In genomic region chr10:89345367-89345766, GRCh38 we compare ENCODE assay signal across 13 cellular contexts. TPM values are rescaled to one million over a fixed set of nuclear protein-coding genes. Genes with fewer than 3 reads are reported as not detected.
DNase-seq lines count a peak whose midpoint lies in the region; ATAC-seq, FAIRE-seq and TF ChIP-seq lines count a peak whose summit lies in the region.
"Not testable (repeated sequence)": the region's sequence is repeated elsewhere in the genome, so short reads cannot be mapped to it uniquely, and the experiment has no call there.
"Had no signal": no experiment of that assay in that cellular context is flagged by ENCODE, and none has a peak within 500 bp of the region (broad histone marks: within the 10 kb centered on the region; RNA-seq: fewer than 3 reads in every experiment).

No MANE protein-coding gene starts in this region.

- not testable (repeated sequence) for H4K20me1 ChIP-seq in GM23338 (replicated peaks; ENCODE audit: insufficient read depth); PC-9 (ENCODE audit: insufficient read depth)

- H3K27ac Mint-ChIP-seq in GM23338 (peak overlapping the region; percentile 96), endothelial cell (ENCODE audit: unreplicated experiment) (peak overlapping the region; percentile 95)

- TF ChIP-seq RAD21 in A549 (conservative IDR thresholded peaks at IDR 0.05 in 1 of 2, IDR thresholded peaks at IDR 0.05 in 1 of 2), result not testable (repeated sequence)

- H3K27me3 Mint-ChIP-seq in GM23338 (ENCODE audit: insufficient read depth, low read depth, poor library complexity); endothelial cell (ENCODE audit: unreplicated experiment): not testable (repeated sequence)

- TF ChIP-seq EP300 in A549 (IDR thresholded peaks at IDR 0.05), result not testable (repeated sequence)

- not testable (repeated sequence) for H3K4me2 ChIP-seq in A549, GM23338, PC-9

- H3K9me3 Mint-ChIP-seq in GM23338; endothelial cell (ENCODE audit: unreplicated experiment): not testable (repeated sequence)

- H3K4me1 ChIP-seq in A549 (peaks cover 34% of the 10 kb centered on the region), ACC112 (ENCODE audit: control insufficient read depth, insufficient read depth, low read length, unreplicated experiment) (peaks cover 36% of the 10 kb centered on the region), GM23338 (ENCODE audit: insufficient read depth) (peaks cover 45% of the 10 kb centered on the region), PC-9 (replicated peaks; ENCODE audit: insufficient read depth) (peaks cover 25% of the 10 kb centered on the region), lower lobe of right lung (peaks cover 46% of the 10 kb centered on the region), upper lobe of right lung (peaks cover 29% of the 10 kb centered on the region)

- not testable (repeated sequence) for H3K4me3 Mint-ChIP-seq in GM23338; endothelial cell (ENCODE audit: unreplicated experiment)

- not testable (repeated sequence) for H3K9me2 ChIP-seq in GM23338 (ENCODE audit: insufficient read depth); PC-9 (ENCODE audit: insufficient read depth)

- CTCF ChIA-PET in A549 (lab: Yijun Ruan, JAX); PC-9 (lab: Charles Lee): not testable (repeated sequence)

- not testable (repeated sequence) for H3F3A ChIP-seq in GM23338 (replicated peaks; ENCODE audit: low read depth)
- peaks cover 22% of the 10 kb centered on the region; the same call in 1 of the 2 replicates for H3F3A ChIP-seq in PC-9 (ENCODE audit: insufficient read depth, low read depth)

- not testable (repeated sequence) for H3K27me3 ChIP-seq in ACC112 (ENCODE audit: insufficient read depth, low read length); GM23338 (ENCODE audit: insufficient read depth); PC-9 (ENCODE audit: insufficient read depth, low read depth); lower lobe of right lung (ENCODE audit: low read depth); upper lobe of right lung

- peak overlapping the region in 1 of 2 experiments; percentile 83; a peak in 2 of 6 replicates for H3K27ac ChIP-seq in A549
- 0 out of 2 replicates have a peak overlapping the region, but pooled peaks have one; percentile 60 for H3K27ac ChIP-seq in ACC112 (ENCODE audit: low read depth, low read length)
- H3K27ac ChIP-seq in GM23338 (ENCODE audit: low read depth), result 0 out of 2 replicates have a peak overlapping the region, but pooled peaks have one; percentile 73
- peak overlapping the region; percentile 95 for H3K27ac ChIP-seq in PC-9
- peak overlapping the region; percentile 9 for H3K27ac ChIP-seq in lower lobe of right lung
- H3K27ac ChIP-seq in upper lobe of right lung, result peak overlapping the region; percentile 44

- H3K4me1 Mint-ChIP-seq in GM23338 (peaks cover 59% of the 10 kb centered on the region), endothelial cell (ENCODE audit: unreplicated experiment) (peaks cover 65% of the 10 kb centered on the region)

- H3K36me3 ChIP-seq in ACC112 (ENCODE audit: insufficient read depth, low read length), result peaks cover 13% of the 10 kb centered on the region
- not testable (repeated sequence) for H3K36me3 ChIP-seq in GM23338 (ENCODE audit: insufficient read depth); PC-9 (ENCODE audit: low read depth); lower lobe of right lung; upper lobe of right lung

- not testable (repeated sequence) for TF ChIP-seq CTCF in A549 (IDR thresholded peaks at IDR 0.05); GM23338 (conservative IDR thresholded peaks at IDR 0.05; ENCODE audit: low read depth in 2 of 2); PC-9 (conservative IDR thresholded peaks at IDR 0.05); endothelial cell (IDR thresholded peaks at IDR 0.05; ENCODE audit: unreplicated experiment); lower lobe of right lung (IDR thresholded peaks at IDR 0.05); upper lobe of right lung (IDR thresholded peaks at IDR 0.05)

- POLR2A ChIA-PET in A549 (lab: Yijun Ruan, JAX), result not testable (repeated sequence)
- POLR2A ChIA-PET in PC-9 (lab: Charles Lee; ENCODE audit: unreplicated experiment), result interaction anchor here (0.9 kb wide), 1 partner anchor 86 kb away, joined by 11 read pairs; no protein-coding TSS in a partner anchor

- FAIRE-seq in A549 (lab: Jason Lieb, UNC), result not testable (repeated sequence)

- WGBS in A549 (ENCODE audit: missing lambda C conversion rate), result 86% methylated on average over 2 of the region's 2 CpGs

- TF ChIP-seq POLR2A in A549 (IDR thresholded peaks at IDR 0.05; ENCODE audit: low read length), result not testable (repeated sequence)

- not testable (repeated sequence) for H3K36me3 Mint-ChIP-seq in GM23338 (ENCODE audit: low read depth); endothelial cell (ENCODE audit: low read depth, unreplicated experiment)

- H3K9me3 ChIP-seq in A549; PC-9 (ENCODE audit: insufficient read depth, low read depth); lower lobe of right lung; upper lobe of right lung: not testable (repeated sequence)

- not testable (repeated sequence) for H2AFZ ChIP-seq in ACC112 (ENCODE audit: low read length, unreplicated experiment); GM23338; PC-9

- not testable (repeated sequence) for H3K79me2 ChIP-seq in ACC112 (ENCODE audit: control insufficient read depth, insufficient read depth, low read length, unreplicated experiment); GM23338 (replicated peaks; ENCODE audit: insufficient read depth); PC-9 (ENCODE audit: low read depth)

- not testable (repeated sequence) for BruUV-seq in PC-9 (replicated peaks; lab: Mats Ljungman, UMichigan)

- intact Hi-C loops in PC-9 (cut with micrococcal nuclease; ENCODE audit: unreplicated experiment); lower lobe of right lung (cut with DNase I); upper lobe of right lung (cut with DNase I): not testable (repeated sequence)

- not testable (repeated sequence) for ATAC-seq in A549, GM23338, lower lobe of right lung, upper lobe of right lung

- not testable (repeated sequence) for H3K4me3 ChIP-seq in A549; ACC112 (ENCODE audit: low read depth, low read length); GM23338; PC-9; lower lobe of right lung; upper lobe of right lung

- DNase-seq in A549 (ENCODE audit: low read depth in 1 of 2, low spot score in 1 of 2); GM23338 (ENCODE audit: low spot score); PC-9; endothelial cell (ENCODE audit: low spot score); lower lobe of right lung; upper lobe of right lung: not testable (repeated sequence)
- DNase-seq in activated CD8-positive, alpha-beta memory T cell treated with anti-CD3 and anti-CD28 coated beads for 24 hours, result peak; percentile 19

RNA-seq across cellular contexts. Expression of gene IFIT3, which starts 17.6 kb away (rescaled TPM):
- polyA plus RNA-seq in A549 (2011; rRNA removed), result 1.5 and 1.6 TPM in 2 replicates
- polyA plus RNA-seq in A549 (2012; cell fraction: cytosol; rRNA removed), result 0.33 and 0.36 TPM in 2 replicates
- 0.16 and 0.18 TPM in 2 replicates for polyA plus RNA-seq in A549 (2012; cell fraction: nucleus; rRNA removed)
- 2.1 to 2.4 TPM (median 2.2 TPM) in 3 replicates for polyA plus RNA-seq in A549 (2017; fragmentation: RNase III; extraction: RNeasy Plus Mini Kit Qiagen cat#74134 plus additional on column Dnase treatment)
- polyA minus RNA-seq in A549 (2011; rRNA and poly(A)+ RNA removed), result 0.10 and 0.41 TPM in 2 replicates
- 0.43 and 0.52 TPM in 2 replicates for total RNA-seq in GM23338 (2014; rRNA removed; shearing (Covaris generic))
- polyA plus RNA-seq in GM23338 (2016; fragmentation: Nextera tagmentation; extraction: Ambion mirVana), result 0.42 TPM in 2 replicates
- total RNA-seq in PC-9 (2021), result 6.2 and 7.2 TPM in 2 replicates
- total RNA-seq in endothelial cell (ENCODE audit: unreplicated experiment), result 16.8 TPM
- 117 TPM for total RNA-seq in lower lobe of right lung
- total RNA-seq in upper lobe of right lung, result 78.0 TPM

RNA-seq across cellular contexts. Expression of gene IFIT1B, which starts 32.5 kb away (rescaled TPM):
- polyA plus RNA-seq in A549 (2011; rRNA removed) (not detected in 2 replicates), A549 (2017; fragmentation: RNase III; extraction: RNeasy Plus Mini Kit Qiagen cat#74134 plus additional on column Dnase treatment) (not detected in 3 replicates), GM23338 (2016; fragmentation: Nextera tagmentation; extraction: Ambion mirVana) (0.10 TPM in 2 replicates)
- not detected in 2 replicates for polyA plus RNA-seq in A549 (2012; cell fraction: cytosol; rRNA removed)
- polyA plus RNA-seq in A549 (2012; cell fraction: nucleus; rRNA removed), result not detected in 2 replicates
- not detected in 2 replicates for polyA minus RNA-seq in A549 (2011; rRNA and poly(A)+ RNA removed)
- total RNA-seq in GM23338 (2014; rRNA removed; shearing (Covaris generic)), result not detected in 2 replicates
- total RNA-seq in PC-9 (2021) (not detected in 2 replicates), endothelial cell (ENCODE audit: unreplicated experiment) (not detected), lower lobe of right lung (not detected), upper lobe of right lung (not detected)
- total RNA-seq: A172; Caco-2; Calu3; CD8-positive, alpha-beta T cell had no signal
- polyA plus RNA-seq: AG04450 had no signal

RNA-seq across cellular contexts. Expression of gene IFIT2, which starts 43.5 kb away (rescaled TPM):
- polyA plus RNA-seq in A549 (2011; rRNA removed), result 0.81 and 1.1 TPM in 2 replicates
- polyA plus RNA-seq in A549 (2012; cell fraction: cytosol; rRNA removed), result 0.12 and 0.13 TPM in 2 replicates
- polyA plus RNA-seq in A549 (2012; cell fraction: nucleus; rRNA removed), result 0.04 and 0.06 TPM in 2 replicates
- polyA plus RNA-seq in A549 (2017; fragmentation: RNase III; extraction: RNeasy Plus Mini Kit Qiagen cat#74134 plus additional on column Dnase treatment), result 0.75 to 0.94 TPM (median 0.77 TPM) in 3 replicates
- polyA minus RNA-seq in A549 (2011; rRNA and poly(A)+ RNA removed), result 0.29 and 0.50 TPM in 2 replicates
- total RNA-seq in GM23338 (2014; rRNA removed; shearing (Covaris generic)), result not detected in 2 replicates
- 0.10 and 0.24 TPM in 2 replicates for polyA plus RNA-seq in GM23338 (2016; fragmentation: Nextera tagmentation; extraction: Ambion mirVana)
- 3.6 and 4.4 TPM in 2 replicates for total RNA-seq in PC-9 (2021)
- total RNA-seq in endothelial cell (ENCODE audit: unreplicated experiment), result 0.80 TPM
- 64.8 TPM for total RNA-seq in lower lobe of right lung
- total RNA-seq in upper lobe of right lung, result 47.2 TPM

RNA-seq across cellular contexts. Expression of gene IFIT1, which starts 47.1 kb away (rescaled TPM):
- polyA plus RNA-seq in A549 (2011; rRNA removed) (2.0 and 2.5 TPM in 2 replicates), A549 (2017; fragmentation: RNase III; extraction: RNeasy Plus Mini Kit Qiagen cat#74134 plus additional on column Dnase treatment) (2.1 to 3.7 TPM (median 2.8 TPM) in 3 replicates), GM23338 (2016; fragmentation: Nextera tagmentation; extraction: Ambion mirVana) (1.5 and 2.4 TPM in 2 replicates)
- 0.40 and 0.52 TPM in 2 replicates for polyA plus RNA-seq in A549 (2012; cell fraction: cytosol; rRNA removed)
- polyA plus RNA-seq in A549 (2012; cell fraction: nucleus; rRNA removed), result 0.14 and 0.24 TPM in 2 replicates
- polyA minus RNA-seq in A549 (2011; rRNA and poly(A)+ RNA removed), result 0.17 and 0.29 TPM in 2 replicates
- 3.1 and 3.9 TPM in 2 replicates for total RNA-seq in GM23338 (2014; rRNA removed; shearing (Covaris generic))
- total RNA-seq in PC-9 (2021) (3.4 TPM in 2 replicates), endothelial cell (ENCODE audit: unreplicated experiment) (2.0 TPM), lower lobe of right lung (71.8 TPM), upper lobe of right lung (51.1 TPM)
